Comparison of ENCODE assay signal across 1 cellular context in genomic region chr6:43508481-43509141, GRCh38.
TF ChIP-seq lines count a peak whose summit lies in the region.

No MANE protein-coding gene starts in this region.

TF ChIP-seq in GM23338, 12 proteins besides CTCF, POLR2A, EP300 and RAD21:
- TF ChIP-seq ZNF462 (CRISPR knock-in tag; IDR thresholded peaks at IDR 0.05) = no peak
- no peak for TF ChIP-seq ZNF114 (CRISPR knock-in tag; IDR thresholded peaks at IDR 0.05)
- no peak for TF ChIP-seq JUNB (IDR thresholded peaks at IDR 0.05; ENCODE audit: unreplicated experiment)
- no peak for TF ChIP-seq EZH2 (IDR thresholded peaks at IDR 0.05; ENCODE audit: low read depth, unreplicated experiment)
- TF ChIP-seq EZH2phosphoT487 (IDR thresholded peaks at IDR 0.05; ENCODE audit: unreplicated experiment) = no peak
- TF ChIP-seq ZNF331 (CRISPR knock-in tag; IDR thresholded peaks at IDR 0.05; ENCODE audit: low read depth) = no peak
- no peak for TF ChIP-seq CREB1 (CRISPR knock-in tag; IDR thresholded peaks at IDR 0.05; ENCODE audit: low read depth)
- TF ChIP-seq REST (IDR thresholded peaks at IDR 0.05; ENCODE audit: unreplicated experiment) = no peak
- TF ChIP-seq STAT1 (IDR thresholded peaks at IDR 0.05; ENCODE audit: unreplicated experiment) = no peak
- TF ChIP-seq ETS1 (IDR thresholded peaks at IDR 0.05) = no peak
- no peak for TF ChIP-seq POLR2AphosphoS5 (IDR thresholded peaks at IDR 0.05; ENCODE audit: low read depth)
- no peak for TF ChIP-seq NANOG (IDR thresholded peaks at IDR 0.05; ENCODE audit: borderline replicate concordance)
